ENCODE assay signal across 8 cellular contexts in the genomic region with DNA sequence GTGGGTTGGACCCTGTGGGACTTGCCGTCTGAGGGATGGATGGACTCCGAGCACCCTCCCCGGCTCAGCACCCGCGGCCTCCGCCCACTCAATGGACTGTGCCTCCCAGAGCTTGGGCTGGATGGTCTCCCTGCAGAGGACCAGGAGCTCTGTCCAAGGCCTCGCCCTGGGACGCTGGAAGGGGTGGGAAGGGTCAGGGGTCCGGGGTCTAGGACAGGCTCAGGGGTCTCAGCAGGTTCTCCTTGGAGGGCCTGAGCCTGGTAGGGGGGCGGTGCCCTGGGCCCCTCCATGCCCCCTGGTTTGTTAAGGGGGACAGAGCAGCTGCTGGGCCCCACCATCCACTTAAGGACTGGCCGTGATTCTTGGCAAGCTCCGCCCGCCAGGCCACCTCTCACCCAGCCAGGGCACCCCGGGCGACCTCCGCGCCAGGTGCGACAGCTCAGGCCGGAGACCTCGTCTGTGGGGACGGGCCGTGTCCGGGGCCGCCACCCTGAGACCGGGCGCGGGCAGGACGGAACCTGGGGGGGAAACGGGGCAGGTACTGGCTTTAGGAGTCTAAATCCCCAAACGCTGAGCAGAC. TPM values are rescaled to one million over a fixed set of nuclear protein-coding genes. Genes with fewer than 3 reads are reported as not detected.
DNase-seq lines count a peak whose midpoint lies in the region; ATAC-seq and TF ChIP-seq lines count a peak whose summit lies in the region.

No MANE protein-coding gene starts in this region.

- H3F3A ChIP-seq in neural cell (ENCODE audit: insufficient read depth, low read length, poor library complexity, severe bottlenecking), result no peaks in the 10 kb centered on the region

- TF ChIP-seq EP300 in neural cell (conservative IDR thresholded peaks at IDR 0.05; ENCODE audit: poor library complexity, severe bottlenecking), result no peak

- H3K9me3 ChIP-seq in neural cell (ENCODE audit: low read length), result no peaks in the 10 kb centered on the region

- H3K27ac ChIP-seq in neural cell (ENCODE audit: low read length), result peak overlapping the region; percentile 62

- H3K4me3 ChIP-seq in neural cell (ENCODE audit: low read length), result peak overlapping the region; percentile 88

- no peak for TF ChIP-seq RAD21 in neural cell (conservative IDR thresholded peaks at IDR 0.05)

- CTCF ChIA-PET in activated naive CD4-positive, alpha-beta T cell treated with anti-CD3 and anti-CD28 coated beads, Interleukin-2, amount 10 ng/mL, durations not matched to agents 7 days and 5 days (lab: Charles Lee), result interaction anchor here (1.2 to 1.4 kb wide), 3 partner anchors 18 to 155 kb away, joined by 3 to 6 read pairs (median 4); no protein-coding TSS in a partner anchor
- CTCF ChIA-PET in T-cell (lab: Charles Lee), result interaction anchor here in 1 of 2 donors (1.2 kb wide), 1 partner anchor 25 kb away, joined by 5 read pairs; no protein-coding TSS in a partner anchor

- peak; percentile 16 for ATAC-seq in HG02981 (IDR thresholded peaks at IDR 0.05; ENCODE audit: unreplicated experiment)
- peak in 1 of 4 experiments; percentile 3 for ATAC-seq in T-cell (replicated peaks in 1 of 4)
- ATAC-seq in esophagus mucosa, result peak; percentile 2

- H3K27me3 Mint-ChIP-seq in activated naive CD4-positive, alpha-beta T cell treated with anti-CD3 and anti-CD28 coated beads, Interleukin-2, amount 10 ng/mL, durations not matched to agents 7 days and 5 days, result peaks cover 33% of the 10 kb centered on the region
- H3K27me3 Mint-ChIP-seq in T-cell, result peaks cover 0 to 8% of the 10 kb centered on the region in 2 donors

- H3K9me2 ChIP-seq in neural cell (ENCODE audit: insufficient read depth, low read length), result no peaks in the 10 kb centered on the region

- peak overlapping the region; percentile 75 for H3K4me3 Mint-ChIP-seq in activated naive CD4-positive, alpha-beta T cell treated with anti-CD3 and anti-CD28 coated beads, Interleukin-2, amount 10 ng/mL, durations not matched to agents 7 days and 5 days
- peak overlapping the region; percentile 75 to 93 (median 77) for H3K4me3 Mint-ChIP-seq in T-cell

- no peak for TF ChIP-seq CTCF in neural cell (IDR thresholded peaks at IDR 0.05; ENCODE audit: poor library complexity, severe bottlenecking)

- peak overlapping the region; percentile 73 for H3K4me2 ChIP-seq in neural cell (ENCODE audit: low read length)

- H3K4me1 Mint-ChIP-seq in activated naive CD4-positive, alpha-beta T cell treated with anti-CD3 and anti-CD28 coated beads, Interleukin-2, amount 10 ng/mL, durations not matched to agents 7 days and 5 days, result peaks cover 30% of the 10 kb centered on the region
- peaks cover 24 to 26% (median 25%) of the 10 kb centered on the region in 3 donors for H3K4me1 Mint-ChIP-seq in T-cell

- peak overlapping the region; percentile 76 for H3K9ac ChIP-seq in neural cell (ENCODE audit: low read length)

- peak overlapping the region; percentile 46 for H3K27ac Mint-ChIP-seq in activated naive CD4-positive, alpha-beta T cell treated with anti-CD3 and anti-CD28 coated beads, Interleukin-2, amount 10 ng/mL, durations not matched to agents 7 days and 5 days
- peak overlapping the region; percentile 63 to 81 for H3K27ac Mint-ChIP-seq in T-cell

- no peaks in the 10 kb centered on the region for H3K27me3 ChIP-seq in neural cell (ENCODE audit: insufficient read depth, low read depth, low read length)

- H3K36me3 ChIP-seq in neural cell (ENCODE audit: insufficient read depth, low read length), result no peaks in the 10 kb centered on the region

- peaks cover 9% of the 10 kb centered on the region for H3K36me3 Mint-ChIP-seq in activated naive CD4-positive, alpha-beta T cell treated with anti-CD3 and anti-CD28 coated beads, Interleukin-2, amount 10 ng/mL, durations not matched to agents 7 days and 5 days
- H3K36me3 Mint-ChIP-seq in T-cell, result no peaks in the 10 kb centered on the region

- no peaks in the 10 kb centered on the region for H3K9me3 Mint-ChIP-seq in activated naive CD4-positive, alpha-beta T cell treated with anti-CD3 and anti-CD28 coated beads, Interleukin-2, amount 10 ng/mL, durations not matched to agents 7 days and 5 days
- H3K9me3 Mint-ChIP-seq in T-cell, result no peaks in the 10 kb centered on the region

- POLR2A ChIA-PET in T-cell (lab: Charles Lee), result interaction anchor here in 1 of 2 donors (0.5 to 0.6 kb wide), 2 partner anchors 8 to 13 kb away, joined by 3 to 4 read pairs; no protein-coding TSS in a partner anchor

- H2AFZ ChIP-seq in neural cell (ENCODE audit: low read depth, low read length), result peak overlapping the region; percentile 45

- DNase-seq in activated naive CD4-positive, alpha-beta T cell treated with anti-CD3 and anti-CD28 coated beads, Interleukin-2, amount 10 ng/mL, durations not matched to agents 7 days and 5 days, result peak; percentile 38
- no peak for DNase-seq in activated naive CD4-positive, alpha-beta T cell treated with anti-CD3 and anti-CD28 coated beads, Interleukin-2, amount 50 U/mL, for 16 hours
- DNase-seq in T-cell, result peak in 3 of 34 experiments; percentile 5 to 24 (median 10)
- DNase-seq in H4 (ENCODE audit: low spot score), result no peak
- no peak for DNase-seq in pons (ENCODE audit: low spot score)

- H3K79me2 ChIP-seq in neural cell (replicated peaks; ENCODE audit: insufficient read depth, low read length), result no peaks in the 10 kb centered on the region

- H4K20me1 ChIP-seq in neural cell (ENCODE audit: insufficient read depth), result no peaks in the 10 kb centered on the region

TF ChIP-seq in neural cell, 6 proteins besides CTCF, POLR2A, EP300 and RAD21:
- no peak for TF ChIP-seq SMC3 (conservative IDR thresholded peaks at IDR 0.05; ENCODE audit: poor library complexity)
- TF ChIP-seq MXI1 (conservative IDR thresholded peaks at IDR 0.05; ENCODE audit: poor library complexity, severe bottlenecking), result no peak
- no peak for TF ChIP-seq EZH2 (IDR thresholded peaks at IDR 0.05; ENCODE audit: borderline replicate concordance, insufficient read depth, low read length, poor library complexity, severe bottlenecking)
- no peak for TF ChIP-seq REST (IDR thresholded peaks at IDR 0.05; ENCODE audit: borderline replicate concordance)
- TF ChIP-seq POLR2AphosphoS5 (IDR thresholded peaks at IDR 0.05), result no peak
- TF ChIP-seq TAF1 (IDR thresholded peaks at IDR 0.05; ENCODE audit: low read depth), result no peak
TF ChIP-seq in neural cell: peak in this region for 0.

RNA-seq across cellular contexts. Expression of gene EXOC3, which starts 29.2 kb away (rescaled TPM):
- 10 to 100 TPM; 81.6 to 99.8 (median 84.2) TPM for total RNA-seq in T-cell
- 37.4 TPM for total RNA-seq in esophagus mucosa
- polyA plus RNA-seq in neural cell, result 27.7 and 33.6 TPM in 2 replicates
- polyA minus RNA-seq in neural cell, result 35.1 and 38.1 TPM in 2 replicates
- 34.3 and 42.4 TPM in 2 replicates for total RNA-seq in H4 (2014; rRNA removed; shearing (Covaris generic))

RNA-seq across cellular contexts. Expression of gene SLC9A3, which starts 52.1 kb away (rescaled TPM):
- total RNA-seq in T-cell, result 1 to 10 TPM; 1.9 to 3.5 (median 2.5) TPM
- 1.6 TPM for total RNA-seq in esophagus mucosa
- polyA plus RNA-seq in neural cell, result 3.0 and 4.0 TPM in 2 replicates
- polyA minus RNA-seq in neural cell, result 3.8 and 4.9 TPM in 2 replicates
- 2.3 and 2.9 TPM in 2 replicates for total RNA-seq in H4 (2014; rRNA removed; shearing (Covaris generic))
